In genomic region chr21:46323227-46323709, GRCh38 we compare ENCODE assay signal across 8 cellular contexts. TPM values are rescaled to one million over a fixed set of nuclear protein-coding genes. Genes with fewer than 3 reads are reported as not detected.
DNase-seq lines count a peak whose midpoint lies in the region; ATAC-seq and TF ChIP-seq lines count a peak whose summit lies in the region.

No MANE protein-coding gene starts in this region.

- DNase-seq in AG10803 (ENCODE audit: low read depth) (no peak), M059J (ENCODE audit: low read depth) (peak; percentile 32), chondrocyte (ENCODE audit: low spot score) (no peak), NCI-H2107 treated with DMSO at 0.1 percent for 48 hours (lab: John Stamatoyannopoulos, UW; ENCODE audit: unreplicated experiment) (no peak)
- no peak for DNase-seq in activated CD4-positive, CD25-positive, alpha-beta regulatory T cell (lab: John Stamatoyannopoulos, UW)

- no peak overlapping the region for H3K9ac ChIP-seq in muscle layer of colon (ENCODE audit: low read length)

- H3K27me3 Mint-ChIP-seq in chondrocyte (ENCODE audit: low read depth), result no peaks in the 10 kb centered on the region

- H3K4me1 ChIP-seq in muscle layer of colon (ENCODE audit: insufficient read depth, low read length), result peaks cover 20% of the 10 kb centered on the region

- no peak for TF ChIP-seq CTCF in AG10803 (conservative IDR thresholded peaks at IDR 0.05; ENCODE audit: low read length)
- TF ChIP-seq CTCF in chondrocyte (IDR thresholded peaks at IDR 0.05), result no peak

- H3K4me3 ChIP-seq in AG10803 (ENCODE audit: low read length) (peak overlapping the region; percentile 72), muscle layer of colon (ENCODE audit: low read depth in 1 of 2, low read length in 2 of 2) (peak overlapping the region; percentile 68 to 83)

- peak overlapping the region; percentile 89 for H3K27ac Mint-ChIP-seq in chondrocyte (ENCODE audit: unreplicated experiment)

- peak overlapping the region; percentile 58 for H3K27ac ChIP-seq in muscle layer of colon (ENCODE audit: low read depth, low read length)

- H3K36me3 ChIP-seq in muscle layer of colon (ENCODE audit: insufficient read depth, low read length), result no peaks in the 10 kb centered on the region

- peaks cover 43% of the 10 kb centered on the region for H3K4me1 Mint-ChIP-seq in chondrocyte (ENCODE audit: low read depth)

- peak; percentile 19 for ATAC-seq in GM18517 (IDR thresholded peaks at IDR 0.05; ENCODE audit: unreplicated experiment)
- no peak for ATAC-seq in GM18861 (IDR thresholded peaks at IDR 0.05; ENCODE audit: unreplicated experiment)

- H3K36me3 Mint-ChIP-seq in chondrocyte (ENCODE audit: low read depth), result peaks cover 2% of the 10 kb centered on the region

- H3K9me3 Mint-ChIP-seq in chondrocyte (ENCODE audit: low read depth), result no peaks in the 10 kb centered on the region

- H3K9me3 ChIP-seq in muscle layer of colon (ENCODE audit: low read length), result no peaks in the 10 kb centered on the region

- no peaks in the 10 kb centered on the region for H3K27me3 ChIP-seq in muscle layer of colon (ENCODE audit: control insufficient read depth in 1 of 2, insufficient read depth in 2 of 2, low read length in 2 of 2)

- peak overlapping the region; percentile 91 for H3K4me3 Mint-ChIP-seq in chondrocyte (ENCODE audit: unreplicated experiment)

RNA-seq across cellular contexts. Expression of gene C21orf58, which starts 0.4 kb away (rescaled TPM):
- total RNA-seq in M059J (2014; rRNA removed; shearing (Covaris generic)), result 11.2 and 16.2 TPM in 2 replicates
- total RNA-seq in chondrocyte, result 5.0 to 13.9 TPM (median 5.6 TPM) in 3 replicates

RNA-seq across cellular contexts. Expression of gene PCNT, which starts 0.7 kb away (rescaled TPM):
- 17.0 and 29.0 TPM in 2 replicates for total RNA-seq in M059J (2014; rRNA removed; shearing (Covaris generic))
- total RNA-seq in chondrocyte, result 29.9 to 41.0 TPM (median 37.3 TPM) in 3 replicates

RNA-seq across cellular contexts. Expression of gene YBEY, which starts 37.1 kb away (rescaled TPM):
- 26.4 and 34.9 TPM in 2 replicates for total RNA-seq in M059J (2014; rRNA removed; shearing (Covaris generic))
- 10.6 to 16.0 TPM (median 13.1 TPM) in 3 replicates for total RNA-seq in chondrocyte

RNA-seq across cellular contexts. Expression of gene MCM3AP, which starts 37.9 kb away (rescaled TPM):
- total RNA-seq in M059J (2014; rRNA removed; shearing (Covaris generic)), result 33.6 and 54.6 TPM in 2 replicates
- 86.4 to 106 TPM (median 87.2 TPM) in 3 replicates for total RNA-seq in chondrocyte
